Comparison of ENCODE assay signal across 28 cellular contexts in the genomic region with DNA sequence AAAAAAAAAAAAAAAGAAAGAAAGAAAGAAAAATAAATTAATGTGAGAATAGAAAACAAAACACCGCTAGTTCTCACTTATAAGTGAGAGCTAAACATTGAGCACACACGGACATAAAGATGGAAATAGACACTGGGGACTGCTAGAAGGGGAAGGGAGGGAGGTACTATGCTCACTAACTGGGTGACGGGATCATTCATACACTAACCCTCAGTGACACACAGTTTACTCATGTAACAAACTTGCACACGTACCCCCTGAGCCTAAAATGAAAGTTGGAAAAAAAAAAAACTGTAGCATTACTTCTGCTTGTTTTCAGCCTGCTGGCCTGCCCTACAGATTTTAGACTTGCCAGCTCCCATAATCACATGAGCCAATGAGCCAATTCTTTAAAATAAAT. TPM values are rescaled to one million over a fixed set of nuclear protein-coding genes. Genes with fewer than 3 reads are reported as not detected.
DNase-seq lines count a peak whose midpoint lies in the region; ATAC-seq, FAIRE-seq and TF ChIP-seq lines count a peak whose summit lies in the region.
"Had no signal": no experiment of that assay in that cellular context is flagged by ENCODE, and none has a peak within 500 bp of the region (broad histone marks: within the 10 kb centered on the region; RNA-seq: fewer than 3 reads in every experiment).

No MANE protein-coding gene starts in this region.

- H3K4me1 Mint-ChIP-seq in astrocyte (ENCODE audit: low read depth, unreplicated experiment): peaks cover 2% of the 10 kb centered on the region
- H3K4me1 Mint-ChIP-seq: activated CD8-positive, alpha-beta memory T cell treated with anti-CD3 and anti-CD28 coated beads, Interleukin-2, amount 10 ng/mL, durations not matched to agents 7 days and 5 days; memory B cell had no signal

- 91 to 95% methylated on average over 4 of the region's 4 CpGs for WGBS in thyroid gland, 2 donors

- no peaks in the 10 kb centered on the region for H3K79me2 ChIP-seq in astrocyte (ENCODE audit: insufficient read depth, low read length)

- H3K27ac ChIP-seq in astrocyte (ENCODE audit: low read depth, low read length): no peak overlapping the region
- no peak overlapping the region for H3K27ac ChIP-seq in thyroid gland
- H3K27ac ChIP-seq: A549; BLaER1 treated with 17β-estradiol and CSF1 and Interleukin-3, amounts not matched to agents 10 nM and 100 nM; heart right ventricle; psoas muscle; stomach had no signal

- H3K27ac Mint-ChIP-seq in astrocyte (ENCODE audit: unreplicated experiment): no peak overlapping the region
- H3K27ac Mint-ChIP-seq: activated CD8-positive, alpha-beta memory T cell treated with anti-CD3 and anti-CD28 coated beads, Interleukin-2, amount 10 ng/mL, durations not matched to agents 7 days and 5 days; activated T-cell treated with anti-CD3 and anti-CD28 coated beads, Interleukin-2, amount 50 U/mL, for 72 hours; memory B cell; type B pancreatic cell had no signal

- no peak overlapping the region for H3K4me3 Mint-ChIP-seq in astrocyte (ENCODE audit: unreplicated experiment)
- H3K4me3 Mint-ChIP-seq: activated CD8-positive, alpha-beta memory T cell treated with anti-CD3 and anti-CD28 coated beads, Interleukin-2, amount 10 ng/mL, durations not matched to agents 7 days and 5 days; activated T-cell treated with anti-CD3 and anti-CD28 coated beads, Interleukin-2, amount 50 U/mL, for 72 hours; memory B cell; type B pancreatic cell had no signal

- H4K20me1 ChIP-seq in astrocyte (ENCODE audit: insufficient read depth, low read length): no peaks in the 10 kb centered on the region
- H4K20me1 ChIP-seq: BLaER1 treated with 17β-estradiol and CSF1 and Interleukin-3, amounts not matched to agents 10 nM and 100 nM had no signal

- H2AFZ ChIP-seq in astrocyte (ENCODE audit: low read depth, low read length): peak overlapping the region; percentile 56

- no peaks in the 10 kb centered on the region for H3K9me3 ChIP-seq in astrocyte (ENCODE audit: insufficient read depth, low read depth, low read length)
- H3K9me3 ChIP-seq in thyroid gland: no peaks in the 10 kb centered on the region
- H3K9me3 ChIP-seq: A549; BLaER1 treated with 17β-estradiol and CSF1 and Interleukin-3, amounts not matched to agents 10 nM and 100 nM; Caco-2; heart right ventricle; psoas muscle; stomach had no signal

- H3K27me3 ChIP-seq in astrocyte (ENCODE audit: insufficient read depth, low read length) (no peaks in the 10 kb centered on the region), thyroid gland (no peaks in the 10 kb centered on the region)
- H3K27me3 ChIP-seq: BLaER1 treated with 17β-estradiol and CSF1 and Interleukin-3, amounts not matched to agents 10 nM and 100 nM; heart right ventricle; stomach had no signal

- TF ChIP-seq POLR2A in thyroid gland (IDR thresholded peaks at IDR 0.05): no peak

- no peak overlapping the region for H3K9ac ChIP-seq in astrocyte (ENCODE audit: low read length)
- H3K9ac ChIP-seq: BLaER1 treated with 17β-estradiol and CSF1 and Interleukin-3, amounts not matched to agents 10 nM and 100 nM had no signal

- no peak for TF ChIP-seq CTCF in AG10803 (conservative IDR thresholded peaks at IDR 0.05; ENCODE audit: low read length)
- no peak for TF ChIP-seq CTCF in astrocyte (IDR thresholded peaks at IDR 0.05; ENCODE audit: insufficient read depth, low read depth, low read length)
- TF ChIP-seq CTCF in thyroid gland (IDR thresholded peaks at IDR 0.05): no peak

- no peaks in the 10 kb centered on the region for H3K27me3 Mint-ChIP-seq in astrocyte (ENCODE audit: low read depth, unreplicated experiment)
- H3K27me3 Mint-ChIP-seq: activated CD8-positive, alpha-beta memory T cell treated with anti-CD3 and anti-CD28 coated beads, Interleukin-2, amount 10 ng/mL, durations not matched to agents 7 days and 5 days; memory B cell; type B pancreatic cell had no signal

- ATAC-seq in GM21515 (IDR thresholded peaks at IDR 0.05; ENCODE audit: unreplicated experiment): no peak
- ATAC-seq in HG03432 (IDR thresholded peaks at IDR 0.05; ENCODE audit: unreplicated experiment): no peak
- ATAC-seq: activated CD8-positive, alpha-beta memory T cell treated with anti-CD3 and anti-CD28 coated beads, Interleukin-2, amount 10 ng/mL, durations not matched to agents 7 days and 5 days; activated T-cell treated with anti-CD3 and anti-CD28 coated beads, Interleukin-2, amount 50 U/mL, for 72 hours; heart right ventricle; psoas muscle had no signal

- FAIRE-seq in astrocyte (lab: Jason Lieb, UNC): no peak
- FAIRE-seq: A549, endometrium had no signal

- DNase-seq in AG10803 (ENCODE audit: low read depth): peak; percentile 44
- DNase-seq in HS-5 (ENCODE audit: low read depth): peak; percentile 23
- DNase-seq in astrocyte (ENCODE audit: low read depth): peak; percentile 41
- peak; percentile 43 for DNase-seq in glomerular visceral epithelial cell (ENCODE audit: extremely low spot score)
- DNase-seq in thyroid gland: no peak
- DNase-seq in HK-2 (ENCODE audit: unreplicated experiment): no peak
- DNase-seq: activated CD4-positive, alpha-beta T cell treated with anti-CD3 and anti-CD28 coated beads, Interleukin-2, amount 50 U/mL, for 1 hour; activated CD8-positive, alpha-beta memory T cell treated with anti-CD3 and anti-CD28 coated beads, Interleukin-2, amount 10 ng/mL, durations not matched to agents 7 days and 5 days; activated naive CD4-positive, alpha-beta T cell treated with Interleukin-2 at 50 U/mL for 16 hours; activated T-cell treated with anti-CD3 and anti-CD28 coated beads, Interleukin-2, amount 50 U/mL, for 72 hours; amniotic stem cell; Caco-2; dermis blood vessel endothelial cell; DMS79 treated with DMSO at 0.1 percent for 48 hours; heart right ventricle; NCI-H1092 treated with DMSO at 0.1 percent for 48 hours; NCI-H2081; NCI-H226; psoas muscle; stimulated activated CD8-positive, alpha-beta memory T cell treated with anti-CD3 and anti-CD28 coated beads, Interleukin-4, amount 100 ng/mL, for 48 hours; stomach had no signal

- no peaks in the 10 kb centered on the region for H3K4me1 ChIP-seq in astrocyte (ENCODE audit: insufficient read depth, low read length)
- no peaks in the 10 kb centered on the region for H3K4me1 ChIP-seq in thyroid gland
- H3K4me1 ChIP-seq: A549, Caco-2, heart right ventricle, psoas muscle, stomach had no signal

- peak overlapping the region; percentile 50 for H3K4me2 ChIP-seq in astrocyte (ENCODE audit: low read length)
- H3K4me2 ChIP-seq: A549; BLaER1 treated with 17β-estradiol and CSF1 and Interleukin-3, amounts not matched to agents 10 nM and 100 nM had no signal

- intact Hi-C loops in thyroid gland (cut with DNase I): loop anchor here (10.0 kb wide), 1 partner anchor 45 kb away; a partner anchor contains a TSS

- H3K36me3 Mint-ChIP-seq in astrocyte (ENCODE audit: low read depth, unreplicated experiment): peaks cover 2% of the 10 kb centered on the region

- no peaks in the 10 kb centered on the region for H3K36me3 ChIP-seq in astrocyte (ENCODE audit: insufficient read depth, low read length)
- H3K36me3 ChIP-seq in thyroid gland: no peaks in the 10 kb centered on the region

- H3K4me3 ChIP-seq in AG10803 (ENCODE audit: low read length) (no peak overlapping the region), astrocyte (ENCODE audit: insufficient read depth, low read depth, low read length) (no peak overlapping the region), thyroid gland (replicated peaks in 1 of 3) (no peak overlapping the region)
- H3K4me3 ChIP-seq: A549; BLaER1 treated with 17β-estradiol and CSF1 and Interleukin-3, amounts not matched to agents 10 nM and 100 nM; heart right ventricle; psoas muscle; stomach had no signal

- H3K9me3 Mint-ChIP-seq in astrocyte (ENCODE audit: unreplicated experiment): no peaks in the 10 kb centered on the region
- H3K9me3 Mint-ChIP-seq: activated T-cell treated with anti-CD3 and anti-CD28 coated beads, Interleukin-2, amount 50 U/mL, for 72 hours; memory B cell; type B pancreatic cell had no signal

RNA-seq across cellular contexts. Expression of a gene that starts 10.5 kb away (rescaled TPM):
- 84.2 and 91.6 TPM in 2 replicates for total RNA-seq in astrocyte
- total RNA-seq in thyroid gland: 10 to 100 TPM; 60.7 to 73.8 (median 63.2) TPM

RNA-seq across cellular contexts. Expression of a gene that starts 17.2 kb away (rescaled TPM):
- total RNA-seq in astrocyte (6.6 and 10.4 TPM in 2 replicates), thyroid gland (10 to 100 TPM; 25.7 to 40.8 (median 40.0) TPM)

RNA-seq across cellular contexts. Expression of a gene that starts 20.7 kb away (rescaled TPM):
- total RNA-seq in astrocyte (43.9 and 49.3 TPM in 2 replicates), thyroid gland (1,000 to 10,000 TPM in 2 of 4 donors, 100 to 1,000 TPM in 2; 157 to 1,409 (median 683) TPM)

RNA-seq across cellular contexts. Expression of a gene that starts 42.7 kb away (rescaled TPM):
- 117 and 146 TPM in 2 replicates for total RNA-seq in astrocyte
- total RNA-seq in thyroid gland: 10 to 100 TPM; 18.4 to 40.5 (median 34.8) TPM

RNA-seq across cellular contexts. Expression of a gene that starts 56.7 kb away (rescaled TPM):
- total RNA-seq in astrocyte (0.48 and 0.79 TPM in 2 replicates), thyroid gland (1 to 10 TPM in 1 of 4 donors, under 1 TPM in 2, not detected in 1; 0.54 to 1.2 (median 0.89) TPM)
- total RNA-seq: dermis blood vessel endothelial cell had no signal

Comparison
In these comparisons a context has a peak if more than half of its experiments do, and no peak if none do; other contexts are left out.
1. DNase-seq: peak in AG10803 (single experiment), HS-5 (single experiment), astrocyte (single experiment) and glomerular visceral epithelial cell (single experiment); none in thyroid gland (0 of 2) and HK-2 (single experiment).